ENCODE assay signal across 25 cellular contexts in genomic region chr15:62773369-62774165, GRCh38.
"Had no signal": no experiment of that assay in that cellular context is flagged by ENCODE, and none has a peak within 500 bp of the region (broad histone marks: within the 10 kb centered on the region; RNA-seq: fewer than 3 reads in every experiment).

No MANE protein-coding gene starts in this region.

- DNase-seq: dorsolateral prefrontal cortex; effector CD4-positive, alpha-beta T cell; foreskin fibroblast; gastrocnemius medialis; heart left ventricle; kidney; left ventricle myocardium superior; lower lobe of right lung; natural killer cell; spleen; stimulated activated CD4-positive, alpha-beta T cell treated with anti-CD3 and anti-CD28 coated beads, Interleukin-4, amount 100 ng/mL, for 4 hours; stimulated activated naive CD8-positive, alpha-beta T cell treated with anti-CD3 and anti-CD28 coated beads, Interleukin-15, Interleukin-2, amounts not matched to agents 100 U/mL and 50 U/mL, for 24 hours; substantia nigra; testis; upper lobe of right lung had no signal

- FAIRE-seq: colon, kidney had no signal

- ATAC-seq: gastrocnemius medialis; heart left ventricle; left ventricle myocardium superior; lower lobe of right lung; natural killer cell; sciatic nerve; stimulated activated memory B cell treated with anti-CD40 and anti-IgM and Interleukin-4, amounts not matched to agents 10 μg/mL and 1 μg/mL and 100 μg/mL, for 72 hours; stimulated activated naive CD8-positive, alpha-beta T cell treated with anti-CD3 and anti-CD28 coated beads, Interleukin-15, Interleukin-2, amounts not matched to agents 100 U/mL and 50 U/mL, for 24 hours; upper lobe of right lung had no signal

- H3K4me3 ChIP-seq: dorsolateral prefrontal cortex, gastrocnemius medialis, heart left ventricle, hepatocyte, lower lobe of right lung, neural progenitor cell, right atrium auricular region, spleen, testis, tibial nerve, upper lobe of right lung, vagina had no signal

- H3K27ac Mint-ChIP-seq: natural killer cell; neural progenitor cell; progenitor cell of endocrine pancreas; stimulated activated memory B cell treated with anti-CD40 and anti-IgM and Interleukin-4, amounts not matched to agents 10 μg/mL and 1 μg/mL and 100 μg/mL, for 72 hours had no signal

- H3K36me3 ChIP-seq: neural progenitor cell, spleen, upper lobe of right lung had no signal

- H3K4me1 ChIP-seq: lower lobe of right lung, neural progenitor cell, parathyroid adenoma, spleen, testis, upper lobe of right lung, vagina had no signal

- H3K27me3 ChIP-seq: dorsolateral prefrontal cortex, gastrocnemius medialis, heart left ventricle, hepatocyte, neural progenitor cell, right atrium auricular region, spleen, testis, tibial nerve, upper lobe of right lung, vagina had no signal

- H3K36me3 Mint-ChIP-seq: natural killer cell; stimulated activated memory B cell treated with anti-CD40 and anti-IgM and Interleukin-4, amounts not matched to agents 10 μg/mL and 1 μg/mL and 100 μg/mL, for 72 hours had no signal

- H3K9ac ChIP-seq: neural progenitor cell, parathyroid adenoma had no signal

- H3K4me2 ChIP-seq: hepatocyte, neural progenitor cell had no signal

- H2AFZ ChIP-seq: hepatocyte, neural progenitor cell, parathyroid adenoma had no signal

- H3K9me3 ChIP-seq: gastrocnemius medialis, heart left ventricle, lower lobe of right lung, right atrium auricular region, spleen, testis, tibial nerve, upper lobe of right lung, vagina had no signal

- H3K4me3 Mint-ChIP-seq: natural killer cell; neural progenitor cell; stimulated activated memory B cell treated with anti-CD40 and anti-IgM and Interleukin-4, amounts not matched to agents 10 μg/mL and 1 μg/mL and 100 μg/mL, for 72 hours had no signal

- H3K27ac ChIP-seq: gastrocnemius medialis, heart left ventricle, hepatocyte, lower lobe of right lung, neural progenitor cell, parathyroid adenoma, right atrium auricular region, spleen, testis, tibial nerve, upper lobe of right lung, vagina had no signal

- H3K27me3 Mint-ChIP-seq: progenitor cell of endocrine pancreas; stimulated activated memory B cell treated with anti-CD40 and anti-IgM and Interleukin-4, amounts not matched to agents 10 μg/mL and 1 μg/mL and 100 μg/mL, for 72 hours had no signal

- H3K4me1 Mint-ChIP-seq: natural killer cell; neural progenitor cell; stimulated activated memory B cell treated with anti-CD40 and anti-IgM and Interleukin-4, amounts not matched to agents 10 μg/mL and 1 μg/mL and 100 μg/mL, for 72 hours had no signal

- H3K9me3 Mint-ChIP-seq: natural killer cell; neural progenitor cell; stimulated activated memory B cell treated with anti-CD40 and anti-IgM and Interleukin-4, amounts not matched to agents 10 μg/mL and 1 μg/mL and 100 μg/mL, for 72 hours had no signal
